Comparison of ENCODE assay signal across 1 cellular context in the genomic region with DNA sequence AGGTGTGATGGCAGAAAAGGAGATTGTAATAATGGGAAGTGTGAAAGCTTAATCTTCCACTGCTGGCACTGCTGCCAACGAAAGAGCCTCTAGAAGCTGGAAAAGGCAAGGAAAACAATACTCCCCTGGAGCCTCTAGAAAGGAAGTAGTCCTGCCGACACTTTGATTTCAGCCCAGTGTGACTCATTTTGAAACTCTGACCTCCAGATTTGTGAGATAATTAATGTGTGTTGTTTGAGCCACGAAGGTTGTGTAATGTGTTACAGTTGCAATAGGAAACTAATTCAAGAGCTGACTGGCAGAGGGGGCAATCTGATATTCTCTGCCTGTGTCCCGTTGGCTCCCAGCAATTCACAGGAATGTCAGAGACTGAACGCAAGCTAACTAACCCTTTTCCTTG.
TF ChIP-seq lines count a peak whose summit lies in the region.

No MANE protein-coding gene starts in this region.

TF ChIP-seq in HepG2, 621 proteins besides CTCF, POLR2A, EP300 and RAD21 (continued from another document):
- TF ChIP-seq, protein P1, sequence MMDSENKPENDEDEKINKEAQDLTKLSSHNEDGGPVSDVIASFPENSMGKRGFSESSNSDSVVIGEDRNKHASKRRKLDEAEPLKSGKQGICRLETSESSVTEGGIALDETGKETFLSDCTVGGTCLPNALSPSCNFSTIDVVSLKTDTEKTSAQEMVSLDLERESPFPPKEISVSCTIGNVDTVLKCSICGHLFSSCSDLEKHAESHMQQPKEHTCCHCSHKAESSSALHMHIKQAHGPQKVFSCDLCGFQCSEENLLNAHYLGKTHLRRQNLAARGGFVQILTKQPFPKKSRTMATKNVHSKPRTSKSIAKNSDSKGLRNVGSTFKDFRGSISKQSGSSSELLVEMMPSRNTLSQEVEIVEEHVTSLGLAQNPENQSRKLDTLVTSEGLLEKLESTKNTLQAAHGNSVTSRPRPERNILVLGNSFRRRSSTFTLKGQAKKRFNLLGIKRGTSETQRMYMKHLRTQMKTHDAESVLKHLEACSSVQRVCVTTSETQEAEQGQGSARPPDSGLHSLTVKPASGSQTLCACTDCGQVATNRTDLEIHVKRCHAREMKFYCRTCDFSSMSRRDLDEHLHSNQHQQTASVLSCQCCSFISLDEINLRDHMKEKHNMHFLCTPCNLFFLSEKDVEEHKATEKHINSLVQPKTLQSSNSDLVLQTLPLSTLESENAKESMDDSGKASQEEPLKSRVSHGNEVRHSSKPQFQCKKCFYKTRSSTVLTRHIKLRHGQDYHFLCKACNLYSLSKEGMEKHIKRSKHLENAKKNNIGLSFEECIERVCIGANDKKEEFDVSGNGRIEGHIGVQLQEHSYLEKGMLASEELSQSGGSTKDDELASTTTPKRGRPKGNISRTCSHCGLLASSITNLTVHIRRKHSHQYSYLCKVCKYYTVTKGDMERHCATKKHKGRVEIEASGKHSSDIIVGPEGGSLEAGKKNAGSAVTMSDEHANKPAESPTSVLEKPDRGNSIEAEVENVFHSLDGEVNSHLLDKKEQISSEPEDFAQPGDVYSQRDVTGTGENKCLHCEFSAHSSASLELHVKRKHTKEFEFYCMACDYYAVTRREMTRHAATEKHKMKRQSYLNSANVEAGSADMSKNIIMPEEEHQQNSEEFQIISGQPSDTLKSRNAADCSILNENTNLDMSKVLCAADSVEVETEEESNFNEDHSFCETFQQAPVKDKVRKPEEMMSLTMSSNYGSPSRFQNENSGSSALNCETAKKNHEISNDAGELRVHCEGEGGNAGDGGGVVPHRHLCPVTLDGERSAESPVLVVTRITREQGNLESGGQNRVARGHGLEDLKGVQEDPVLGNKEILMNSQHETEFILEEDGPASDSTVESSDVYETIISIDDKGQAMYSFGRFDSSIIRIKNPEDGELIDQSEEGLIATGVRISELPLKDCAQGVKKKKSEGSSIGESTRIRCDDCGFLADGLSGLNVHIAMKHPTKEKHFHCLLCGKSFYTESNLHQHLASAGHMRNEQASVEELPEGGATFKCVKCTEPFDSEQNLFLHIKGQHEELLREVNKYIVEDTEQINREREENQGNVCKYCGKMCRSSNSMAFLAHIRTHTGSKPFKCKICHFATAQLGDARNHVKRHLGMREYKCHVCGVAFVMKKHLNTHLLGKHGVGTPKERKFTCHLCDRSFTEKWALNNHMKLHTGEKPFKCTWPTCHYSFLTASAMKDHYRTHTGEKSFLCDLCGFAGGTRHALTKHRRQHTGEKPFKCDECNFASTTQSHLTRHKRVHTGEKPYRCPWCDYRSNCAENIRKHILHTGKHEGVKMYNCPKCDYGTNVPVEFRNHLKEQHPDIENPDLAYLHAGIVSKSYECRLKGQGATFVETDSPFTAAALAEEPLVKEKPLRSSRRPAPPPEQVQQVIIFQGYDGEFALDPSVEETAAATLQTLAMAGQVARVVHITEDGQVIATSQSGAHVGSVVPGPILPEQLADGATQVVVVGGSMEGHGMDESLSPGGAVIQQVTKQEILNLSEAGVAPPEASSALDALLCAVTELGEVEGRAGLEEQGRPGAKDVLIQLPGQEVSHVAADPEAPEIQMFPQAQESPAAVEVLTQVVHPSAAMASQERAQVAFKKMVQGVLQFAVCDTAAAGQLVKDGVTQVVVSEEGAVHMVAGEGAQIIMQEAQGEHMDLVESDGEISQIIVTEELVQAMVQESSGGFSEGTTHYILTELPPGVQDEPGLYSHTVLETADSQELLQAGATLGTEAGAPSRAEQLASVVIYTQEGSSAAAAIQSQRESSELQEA (CRISPR knock-in tag; IDR thresholded peaks at IDR 0.05; ENCODE audit: not compliant biosample characterization): no peak
- TF ChIP-seq ATM (IDR thresholded peaks at IDR 0.05; ENCODE audit: borderline replicate concordance): peak; percentile 49; the same call in 1 of the 2 replicates
- TF ChIP-seq ISL2 (CRISPR knock-in tag; IDR thresholded peaks at IDR 0.05): peak; percentile 61
- TF ChIP-seq FOXO1 (CRISPR knock-in tag; IDR thresholded peaks at IDR 0.05): peak; percentile 58; the same call in 1 of the 2 replicates
- TF ChIP-seq MIER3 (CRISPR knock-in tag; IDR thresholded peaks at IDR 0.05; ENCODE audit: borderline replicate concordance): peak; percentile 36; the same call in 1 of the 2 replicates
- TF ChIP-seq, protein P2, sequence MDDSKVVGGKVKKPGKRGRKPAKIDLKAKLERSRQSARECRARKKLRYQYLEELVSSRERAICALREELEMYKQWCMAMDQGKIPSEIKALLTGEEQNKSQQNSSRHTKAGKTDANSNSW (CRISPR knock-in tag; IDR thresholded peaks at IDR 0.05; ENCODE audit: borderline replicate concordance): no peak
- TF ChIP-seq ZNF569 (CRISPR knock-in tag; IDR thresholded peaks at IDR 0.05; ENCODE audit: borderline replicate concordance): no peak
- TF ChIP-seq MEF2D (CRISPR knock-in tag; IDR thresholded peaks at IDR 0.05): no peak; the same call in 1 of the 2 replicates
- TF ChIP-seq SRSF1 (optimal IDR thresholded peaks at IDR 0.05; ENCODE audit: low read depth, low read length): no peak
- TF ChIP-seq ZFYVE20 (CRISPR knock-in tag; IDR thresholded peaks at IDR 0.05; ENCODE audit: borderline replicate concordance, low read depth): no peak
- TF ChIP-seq ZFP36 (IDR thresholded peaks at IDR 0.05; ENCODE audit: borderline replicate concordance, low read depth, low read length, partially characterized antibody): no peak
- no peak; the same call in 1 of the 2 replicates for TF ChIP-seq CBX5 (CRISPR knock-in tag; IDR thresholded peaks at IDR 0.05; ENCODE audit: borderline replicate concordance)
- TF ChIP-seq HNRNPUL1 (IDR thresholded peaks at IDR 0.05; ENCODE audit: low read depth, low read length): no peak
- no peak for TF ChIP-seq ZNF354B (CRISPR knock-in tag; IDR thresholded peaks at IDR 0.05)
- TF ChIP-seq, protein P3, sequence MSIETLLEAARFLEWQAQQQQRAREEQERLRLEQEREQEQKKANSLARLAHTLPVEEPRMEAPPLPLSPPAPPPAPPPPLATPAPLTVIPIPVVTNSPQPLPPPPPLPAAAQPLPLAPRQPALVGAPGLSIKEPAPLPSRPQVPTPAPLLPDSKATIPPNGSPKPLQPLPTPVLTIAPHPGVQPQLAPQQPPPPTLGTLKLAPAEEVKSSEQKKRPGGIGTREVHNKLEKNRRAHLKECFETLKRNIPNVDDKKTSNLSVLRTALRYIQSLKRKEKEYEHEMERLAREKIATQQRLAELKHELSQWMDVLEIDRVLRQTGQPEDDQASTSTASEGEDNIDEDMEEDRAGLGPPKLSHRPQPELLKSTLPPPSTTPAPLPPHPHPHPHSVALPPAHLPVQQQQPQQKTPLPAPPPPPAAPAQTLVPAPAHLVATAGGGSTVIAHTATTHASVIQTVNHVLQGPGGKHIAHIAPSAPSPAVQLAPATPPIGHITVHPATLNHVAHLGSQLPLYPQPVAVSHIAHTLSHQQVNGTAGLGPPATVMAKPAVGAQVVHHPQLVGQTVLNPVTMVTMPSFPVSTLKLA (IDR thresholded peaks at IDR 0.05): no peak
- no peak for TF ChIP-seq ZSCAN29 (CRISPR knock-in tag; conservative IDR thresholded peaks at IDR 0.05)
- TF ChIP-seq, protein P4, sequence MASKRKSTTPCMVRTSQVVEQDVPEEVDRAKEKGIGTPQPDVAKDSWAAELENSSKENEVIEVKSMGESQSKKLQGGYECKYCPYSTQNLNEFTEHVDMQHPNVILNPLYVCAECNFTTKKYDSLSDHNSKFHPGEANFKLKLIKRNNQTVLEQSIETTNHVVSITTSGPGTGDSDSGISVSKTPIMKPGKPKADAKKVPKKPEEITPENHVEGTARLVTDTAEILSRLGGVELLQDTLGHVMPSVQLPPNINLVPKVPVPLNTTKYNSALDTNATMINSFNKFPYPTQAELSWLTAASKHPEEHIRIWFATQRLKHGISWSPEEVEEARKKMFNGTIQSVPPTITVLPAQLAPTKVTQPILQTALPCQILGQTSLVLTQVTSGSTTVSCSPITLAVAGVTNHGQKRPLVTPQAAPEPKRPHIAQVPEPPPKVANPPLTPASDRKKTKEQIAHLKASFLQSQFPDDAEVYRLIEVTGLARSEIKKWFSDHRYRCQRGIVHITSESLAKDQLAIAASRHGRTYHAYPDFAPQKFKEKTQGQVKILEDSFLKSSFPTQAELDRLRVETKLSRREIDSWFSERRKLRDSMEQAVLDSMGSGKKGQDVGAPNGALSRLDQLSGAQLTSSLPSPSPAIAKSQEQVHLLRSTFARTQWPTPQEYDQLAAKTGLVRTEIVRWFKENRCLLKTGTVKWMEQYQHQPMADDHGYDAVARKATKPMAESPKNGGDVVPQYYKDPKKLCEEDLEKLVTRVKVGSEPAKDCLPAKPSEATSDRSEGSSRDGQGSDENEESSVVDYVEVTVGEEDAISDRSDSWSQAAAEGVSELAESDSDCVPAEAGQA (IDR thresholded peaks at IDR 0.05; ENCODE audit: low read depth): 0 out of 2 replicates have a peak, but pooled peaks have one; percentile 16
- TF ChIP-seq, protein P4 (CRISPR knock-in tag; IDR thresholded peaks at IDR 0.05; ENCODE audit: borderline replicate concordance): no peak
- TF ChIP-seq, protein P5, sequence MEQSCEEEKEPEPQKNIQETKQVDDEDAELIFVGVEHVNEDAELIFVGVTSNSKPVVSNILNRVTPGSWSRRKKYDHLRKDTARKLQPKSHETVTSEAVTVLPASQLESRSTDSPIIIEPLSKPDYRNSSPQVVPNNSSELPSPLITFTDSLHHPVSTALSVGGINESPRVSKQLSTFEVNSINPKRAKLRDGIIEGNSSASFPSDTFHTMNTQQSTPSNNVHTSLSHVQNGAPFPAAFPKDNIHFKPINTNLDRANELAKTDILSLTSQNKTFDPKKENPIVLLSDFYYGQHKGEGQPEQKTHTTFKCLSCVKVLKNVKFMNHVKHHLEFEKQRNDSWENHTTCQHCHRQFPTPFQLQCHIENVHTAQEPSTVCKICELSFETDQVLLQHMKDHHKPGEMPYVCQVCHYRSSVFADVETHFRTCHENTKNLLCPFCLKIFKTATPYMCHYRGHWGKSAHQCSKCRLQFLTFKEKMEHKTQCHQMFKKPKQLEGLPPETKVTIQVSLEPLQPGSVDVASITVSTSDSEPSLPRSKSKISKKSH (CRISPR knock-in tag; IDR thresholded peaks at IDR 0.05; ENCODE audit: borderline replicate concordance): no peak
- TF ChIP-seq, protein P6, sequence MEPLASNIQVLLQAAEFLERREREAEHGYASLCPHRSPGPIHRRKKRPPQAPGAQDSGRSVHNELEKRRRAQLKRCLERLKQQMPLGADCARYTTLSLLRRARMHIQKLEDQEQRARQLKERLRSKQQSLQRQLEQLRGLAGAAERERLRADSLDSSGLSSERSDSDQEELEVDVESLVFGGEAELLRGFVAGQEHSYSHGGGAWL (CRISPR knock-in tag; IDR thresholded peaks at IDR 0.05): no peak
- no peak for TF ChIP-seq PHB2 (IDR thresholded peaks at IDR 0.05; ENCODE audit: partially characterized antibody)
- peak; percentile 90 for TF ChIP-seq ELF3 (CRISPR knock-in tag; IDR thresholded peaks at IDR 0.05)
TF ChIP-seq in HepG2: peak in this region for 89.
